16 cellular contexts compared by ENCODE assay signal in the genomic region with DNA sequence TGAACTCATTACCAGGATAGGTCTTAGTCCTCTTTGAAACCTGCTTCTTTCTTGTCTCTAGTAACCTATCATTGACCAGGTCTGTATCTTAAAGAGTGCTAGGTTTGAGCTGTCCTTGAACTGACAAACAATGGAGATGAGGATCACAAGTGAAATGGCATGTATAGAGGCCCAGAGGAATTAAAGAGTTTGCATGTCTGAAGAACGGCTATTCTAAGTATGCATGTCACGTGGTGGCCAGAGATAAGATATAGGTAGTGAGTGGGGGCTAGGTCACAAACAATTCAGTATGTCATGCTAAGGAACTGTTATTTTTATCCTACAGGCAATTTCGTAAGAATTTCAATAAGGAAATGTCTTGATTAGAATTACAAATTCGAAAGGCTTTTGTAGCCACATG.
"Had no signal": no experiment of that assay in that cellular context is flagged by ENCODE, and none has a peak within 500 bp of the region (broad histone marks: within the 10 kb centered on the region; RNA-seq: fewer than 3 reads in every experiment).

No MANE protein-coding gene starts in this region.

- H3K27me3 ChIP-seq: body of pancreas, heart right ventricle, sigmoid colon, tibial artery had no signal

- ATAC-seq: body of pancreas; heart right ventricle; naive thymus-derived CD4-positive, alpha-beta T cell had no signal

- H3K36me3 ChIP-seq: heart right ventricle, sigmoid colon, tibial artery had no signal

- FAIRE-seq: endometrium, urothelium cell line had no signal

- H3K9me3 ChIP-seq: body of pancreas, heart right ventricle, sigmoid colon, tibial artery had no signal

- H3K27ac ChIP-seq: body of pancreas, heart right ventricle, sigmoid colon, tibial artery had no signal

- DNase-seq: activated B cell treated with CpG ODN at 0.5 μM for 24 hours; activated CD4-positive, alpha-beta memory T cell treated with anti-CD3 and anti-CD28 coated beads for 36 hours; activated CD4-positive, alpha-beta T cell treated with anti-CD3 and anti-CD28 coated beads for 4 hours; activated gamma-delta T cell treated with Interleukin-2 at 50 U/mL for 16 hours; activated T-cell treated with anti-CD3 and anti-CD28 coated beads for 4 hours; amygdala; body of pancreas; cortex of kidney; erythroblast; heart right ventricle; naive thymus-derived CD4-positive, alpha-beta T cell; sigmoid colon; stimulated activated naive CD4-positive, alpha-beta T cell; tibial artery had no signal

- H3K4me3 ChIP-seq: body of pancreas, heart right ventricle, sigmoid colon, tibial artery had no signal
